In the genomic region with DNA sequence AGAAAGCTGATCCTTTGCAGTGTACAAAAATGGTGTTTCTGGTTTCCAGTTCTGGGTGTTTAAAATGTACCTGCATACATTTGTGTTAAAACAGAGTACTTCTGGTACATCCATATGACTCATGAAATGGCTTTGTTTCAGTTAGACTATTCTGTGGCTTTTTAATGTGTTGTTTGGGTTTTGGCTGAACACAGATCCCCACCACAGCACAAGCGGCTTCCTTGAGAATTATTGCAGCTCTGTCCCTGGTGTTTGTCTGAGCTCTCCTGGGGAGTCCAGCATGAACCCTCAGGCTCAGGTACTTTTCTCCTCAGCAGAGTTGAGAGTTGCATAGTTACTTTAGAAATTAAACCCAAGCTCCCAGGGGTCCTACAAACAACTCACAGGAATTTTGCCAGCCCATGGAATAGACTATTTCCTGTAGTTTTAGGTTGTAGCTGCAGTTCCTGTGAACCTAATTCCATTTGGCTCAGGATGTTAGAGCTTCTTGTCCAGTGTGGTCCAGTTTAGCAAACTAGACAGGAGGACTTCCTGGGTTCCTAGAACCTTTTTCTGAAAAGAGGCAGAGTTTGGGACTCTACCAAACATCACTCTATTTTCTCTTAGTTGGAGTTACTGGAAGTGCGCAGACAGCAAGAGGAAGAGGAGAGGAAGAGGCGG, we compare ENCODE assay signal across 14 cellular contexts.
A peak's percentile ranks its signal among the peaks of the same experiment; 100 is the strongest.
DNase-seq lines count a peak whose midpoint lies in the region; ATAC-seq, FAIRE-seq and TF ChIP-seq lines count a peak whose summit lies in the region.
"Had no signal": no experiment of that assay in that cellular context is flagged by ENCODE, and none has a peak within 500 bp of the region (broad histone marks: within the 10 kb centered on the region; RNA-seq: fewer than 3 reads in every experiment).

No MANE protein-coding gene starts in this region.

- no peak for DNase-seq in activated CD4-positive, alpha-beta T cell treated with anti-CD3 and anti-CD28 coated beads, Interleukin-2, amount 10 ng/mL, durations not matched to agents 24 days and 14 days
- no peak for DNase-seq in activated CD4-positive, alpha-beta T cell treated with anti-CD3 and anti-CD28 coated beads, Interleukin-2, amount 50 U/mL, for 4 hours
- DNase-seq in T-helper 17 cell (no peak), fibroblast of peridontal ligament (ENCODE audit: extremely low read depth) (peak; percentile 67), spleen (no peak), GM12891 (ENCODE audit: insufficient read length, low spot score) (no peak), NCI-H82 (lab: John Stamatoyannopoulos, UW) (no peak)
- DNase-seq: effector memory CD4-positive, alpha-beta T cell; NCI-H1092 treated with DMSO at 0.1 percent for 48 hours; nucleus accumbens; T-helper 9 cell had no signal

- peaks cover 76% of the 10 kb centered on the region for H3K36me3 Mint-ChIP-seq in activated CD4-positive, alpha-beta T cell treated with anti-CD3 and anti-CD28 coated beads, Interleukin-2, amount 10 ng/mL, durations not matched to agents 24 days and 14 days (ENCODE audit: low read depth)
- peaks cover 15% of the 10 kb centered on the region for H3K36me3 Mint-ChIP-seq in T-helper 17 cell (ENCODE audit: low read depth)

- TF ChIP-seq POLR2A in spleen (IDR thresholded peaks at IDR 0.05) (no peak), GM12891 (IDR thresholded peaks at IDR 0.05; ENCODE audit: low read depth, low read length) (no peak)

- peak overlapping the region; percentile 31 for H3K4me3 Mint-ChIP-seq in activated CD4-positive, alpha-beta T cell treated with anti-CD3 and anti-CD28 coated beads, Interleukin-2, amount 10 ng/mL, durations not matched to agents 24 days and 14 days
- no peak overlapping the region for H3K4me3 Mint-ChIP-seq in T-helper 17 cell

- H3K9me3 ChIP-seq in T-helper 17 cell (ENCODE audit: control insufficient read depth, low read length, poor library complexity, severe bottlenecking) (no peaks in the 10 kb centered on the region), spleen (no peaks in the 10 kb centered on the region)

- H3K9me3 Mint-ChIP-seq in activated CD4-positive, alpha-beta T cell treated with anti-CD3 and anti-CD28 coated beads, Interleukin-2, amount 10 ng/mL, durations not matched to agents 24 days and 14 days = no peaks in the 10 kb centered on the region

- H3K36me3 ChIP-seq in spleen = peaks cover 5 to 100% (median 91%) of the 10 kb centered on the region in 6 donors

- H3K4me3 ChIP-seq in spleen = no peak overlapping the region

- peaks cover 18% of the 10 kb centered on the region for H3K4me1 Mint-ChIP-seq in activated CD4-positive, alpha-beta T cell treated with anti-CD3 and anti-CD28 coated beads, Interleukin-2, amount 10 ng/mL, durations not matched to agents 24 days and 14 days
- peaks cover 4% of the 10 kb centered on the region for H3K4me1 Mint-ChIP-seq in T-helper 17 cell

- intact Hi-C loops in activated CD4-positive, alpha-beta T cell treated with anti-CD3 and anti-CD28 coated beads, Interleukin-2, amount 10 ng/mL, durations not matched to agents 24 days and 14 days (cut with micrococcal nuclease) = loop anchor here (1.0 to 10.0 kb wide), 3 partner anchors 22 to 516 kb away; no protein-coding TSS in a partner anchor
- intact Hi-C loops in spleen (cut with DNase I; ENCODE audit: low total_unique reads) = loop anchor here (10.0 kb wide), 1 partner anchor 134 kb away; no protein-coding TSS in a partner anchor

- H3K4me1 ChIP-seq in spleen = peaks cover 0 to 14% (median 4%) of the 10 kb centered on the region in 6 donors

- H3K27ac ChIP-seq in spleen = peak overlapping the region in 6 of 8 donors; percentile 20 to 57 (median 33)

- ATAC-seq in T-helper 17 cell (no peak), HG03280 (IDR thresholded peaks at IDR 0.05; ENCODE audit: unreplicated experiment) (no peak)

- no peak for TF ChIP-seq CTCF in spleen (IDR thresholded peaks at IDR 0.05 in 8 of 11, conservative IDR thresholded peaks at IDR 0.05 in 3 of 11)

- 80 to 95% (median 84%) methylated on average over 3 of the region's 3 CpGs for WGBS in spleen, 5 donors

- no peaks in the 10 kb centered on the region for H3K27me3 Mint-ChIP-seq in activated CD4-positive, alpha-beta T cell treated with anti-CD3 and anti-CD28 coated beads, Interleukin-2, amount 10 ng/mL, durations not matched to agents 24 days and 14 days
- H3K27me3 Mint-ChIP-seq in T-helper 17 cell = no peaks in the 10 kb centered on the region

- H3K27me3 ChIP-seq in spleen (replicated peaks in 1 of 7) = no peaks in the 10 kb centered on the region

- FAIRE-seq in GM12891 (lab: Jason Lieb, UNC) = no peak
- FAIRE-seq: A204.1, islet of Langerhans had no signal

- H3K27ac Mint-ChIP-seq in activated CD4-positive, alpha-beta T cell treated with anti-CD3 and anti-CD28 coated beads, Interleukin-2, amount 10 ng/mL, durations not matched to agents 24 days and 14 days = peak overlapping the region; percentile 29
- peak overlapping the region; percentile 47 for H3K27ac Mint-ChIP-seq in T-helper 17 cell

TF ChIP-seq in GM12891, 5 proteins besides CTCF, POLR2A, EP300 and RAD21:
- TF ChIP-seq POU2F2 (IDR thresholded peaks at IDR 0.05; ENCODE audit: low read depth, low read length) (no peak), SPI1 (IDR thresholded peaks at IDR 0.05; ENCODE audit: low read depth, low read length) (no peak), TAF1 (IDR thresholded peaks at IDR 0.05; ENCODE audit: low read depth, low read length) (no peak), POLR2AphosphoS5 (IDR thresholded peaks at IDR 0.05; ENCODE audit: low read depth, low read length) (no peak), PAX5 (IDR thresholded peaks at IDR 0.05; ENCODE audit: insufficient read depth, low read length, severe bottlenecking) (no peak)
